Comparison of ENCODE assay signal across 34 cellular contexts in the genomic region with DNA sequence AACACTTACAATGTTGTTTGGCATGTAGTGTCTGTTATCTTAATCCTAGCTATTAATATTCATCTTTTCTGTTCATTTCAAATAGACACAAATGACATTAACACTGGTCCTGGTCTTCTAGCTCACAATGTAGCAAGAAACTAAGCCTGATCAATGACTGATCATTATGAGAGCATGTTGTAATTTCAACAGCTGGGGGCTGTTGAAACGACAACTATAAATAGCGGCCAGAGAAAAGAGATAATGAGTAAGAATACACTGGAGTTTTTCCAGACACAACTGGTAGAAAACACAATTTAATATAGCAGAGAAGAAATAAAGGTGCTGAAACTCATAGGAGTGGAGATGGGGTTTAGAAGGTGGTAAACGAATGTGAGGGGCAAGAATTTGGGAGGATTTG.
"Had no signal": no experiment of that assay in that cellular context is flagged by ENCODE, and none has a peak within 500 bp of the region (broad histone marks: within the 10 kb centered on the region; RNA-seq: fewer than 3 reads in every experiment).

No MANE protein-coding gene starts in this region.

- H3K36me3 ChIP-seq: MG63 had no signal

- H3K9me3 ChIP-seq: MG63 had no signal

- DNase-seq: Karpas-422, Kasumi-1, MG63, MM.1S, MV-4-11, NCI-H1048, NCI-H1092, NCI-H1092 treated with DMSO at 0.1 percent for 48 hours, NCI-H1105, NCI-H1105 treated with DMSO at 0.1 percent for 48 hours, NCI-H1417, NCI-H1417 treated with DMSO at 0.1 percent for 48 hours, NCI-H1436, NCI-H1436 treated with DMSO at 0.1 percent for 48 hours, NCI-H146, NCI-H1694, NCI-H1694 treated with DMSO at 0.1 percent for 48 hours, NCI-H187, NCI-H187 treated with DMSO at 0.1 percent for 48 hours, NCI-H1930, NCI-H2029, NCI-H2029 treated with DMSO at 0.1 percent for 48 hours, NCI-H2081, NCI-H2081 treated with DMSO at 0.1 percent for 48 hours, NCI-H2107, NCI-H2171, NCI-H2171 treated with DMSO at 0.1 percent for 48 hours, NCI-H2227 treated with DMSO at 0.1 percent for 48 hours, NCI-H226, NCI-H345, NCI-H446, NCI-H446 treated with DMSO at 0.1 percent for 48 hours, NCI-H510A had no signal

- H3K27ac ChIP-seq: KMS-11 had no signal

- H3K4me3 ChIP-seq: MG63 had no signal
